8 cellular contexts compared by ENCODE assay signal in genomic region chr12:124609041-124609984, GRCh38. TPM values are rescaled to one million over a fixed set of nuclear protein-coding genes. Genes with fewer than 3 reads are reported as not detected.
DNase-seq lines count a peak whose midpoint lies in the region; ATAC-seq and TF ChIP-seq lines count a peak whose summit lies in the region.

No MANE protein-coding gene starts in this region.

- ATAC-seq in GM23338: peak; percentile 59
- peak; percentile 93 to 97 (median 96) for ATAC-seq in T-cell (replicated peaks in 1 of 4)

- 35% methylated on average over 31 of the region's 31 CpGs for WGBS in liver

- H2AFZ ChIP-seq in GM23338: no peak overlapping the region

- H3K27ac Mint-ChIP-seq in GM23338 (peak overlapping the region; percentile 54; the same call in 1 of the 2 replicates), T-cell (peak overlapping the region; percentile 19 to 51)

- peak overlapping the region; percentile 53 for H3K4me3 ChIP-seq in DOHH2 (ENCODE audit: low read length)
- no peak overlapping the region for H3K4me3 ChIP-seq in GM23338
- no peak overlapping the region for H3K4me3 ChIP-seq in adipocyte (ENCODE audit: low read length)
- H3K4me3 ChIP-seq in liver (ENCODE audit: low read depth in 1 of 3, low read length in 3 of 3): no peak overlapping the region

- H3K79me2 ChIP-seq in DOHH2 (ENCODE audit: control insufficient read depth, low read length) (no peaks in the 10 kb centered on the region), GM23338 (replicated peaks; ENCODE audit: insufficient read depth) (no peaks in the 10 kb centered on the region)

- DNase-seq in GM23338 (ENCODE audit: low spot score) (peak; percentile 57), MV-4-11 (lab: John Stamatoyannopoulos, UW) (peak; percentile 77), T-cell (peak; percentile 82 to 95 (median 90)), adipocyte (ENCODE audit: low read depth) (peak; percentile 8), ecto neural progenitor cell (ENCODE audit: low spot score) (no peak)
- peak; percentile 55 to 75 for DNase-seq in stimulated activated CD8-positive, alpha-beta memory T cell treated with anti-CD3 and anti-CD28 coated beads, Interleukin-2, amount 100 ng/mL, for 1 hour (ENCODE audit: low read depth in 2 of 2)

- peaks cover 88% of the 10 kb centered on the region for H3K27me3 ChIP-seq in DOHH2 (ENCODE audit: control insufficient read depth, low read length)
- H3K27me3 ChIP-seq in GM23338 (ENCODE audit: insufficient read depth): no peaks in the 10 kb centered on the region
- peaks cover 10% of the 10 kb centered on the region for H3K27me3 ChIP-seq in adipocyte (replicated peaks; ENCODE audit: control insufficient read depth, insufficient read depth, low read length)
- no peaks in the 10 kb centered on the region for H3K27me3 ChIP-seq in liver (ENCODE audit: control insufficient read depth in 4 of 4, insufficient read depth in 4 of 4, low read length in 3 of 4)

- H3K4me2 ChIP-seq in DOHH2 (ENCODE audit: low read length) (peak overlapping the region; percentile 72), GM23338 (0 out of 2 replicates have a peak overlapping the region, but pooled peaks have one; percentile 48)

- TF ChIP-seq CTCF in DOHH2 (IDR thresholded peaks at IDR 0.05; ENCODE audit: low read depth, low read length, poor library complexity, severe bottlenecking) (no peak), GM23338 (conservative IDR thresholded peaks at IDR 0.05; ENCODE audit: low read depth in 2 of 2) (no peak), liver (IDR thresholded peaks at IDR 0.05; ENCODE audit: low read depth, low read length, missing input control) (no peak)

- H3K9ac ChIP-seq in adipocyte (ENCODE audit: low read length): no peak overlapping the region
- no peak overlapping the region for H3K9ac ChIP-seq in liver (ENCODE audit: low read depth in 1 of 2, low read length in 2 of 2)

- TF ChIP-seq RAD21 in liver (IDR thresholded peaks at IDR 0.05): peak in 1 of 2 donors; percentile 43

- H3K9me3 Mint-ChIP-seq in GM23338 (peaks cover 7% of the 10 kb centered on the region; the same call in 1 of the 3 replicates), T-cell (no peaks in the 10 kb centered on the region)

- H3K36me3 ChIP-seq in DOHH2 (ENCODE audit: control insufficient read depth, low read length): no peaks in the 10 kb centered on the region
- H3K36me3 ChIP-seq in GM23338 (ENCODE audit: insufficient read depth): no peaks in the 10 kb centered on the region
- H3K36me3 ChIP-seq in adipocyte (ENCODE audit: control insufficient read depth, insufficient read depth, low read length, severe bottlenecking): no peaks in the 10 kb centered on the region
- no peaks in the 10 kb centered on the region for H3K36me3 ChIP-seq in liver (ENCODE audit: control insufficient read depth in 4 of 4, insufficient read depth in 3 of 4, low read depth in 1 of 4, low read length in 3 of 4)

- H3K4me1 ChIP-seq in DOHH2 (ENCODE audit: control insufficient read depth, low read length) (peaks cover 28% of the 10 kb centered on the region), GM23338 (ENCODE audit: insufficient read depth) (peaks cover 4% of the 10 kb centered on the region), adipocyte (ENCODE audit: control insufficient read depth, insufficient read depth, low read length) (peaks cover 4% of the 10 kb centered on the region), liver (ENCODE audit: control insufficient read depth in 4 of 4, insufficient read depth in 4 of 4, low read length in 3 of 4) (peaks cover 0 to 10% (median 8%) of the 10 kb centered on the region in 4 donors)

- H3K4me3 Mint-ChIP-seq in GM23338: no peak overlapping the region
- peak overlapping the region; percentile 54 to 86 (median 69) for H3K4me3 Mint-ChIP-seq in T-cell

- H3K27ac ChIP-seq in DOHH2 (ENCODE audit: low read depth, low read length) (peak overlapping the region; percentile 45), GM23338 (ENCODE audit: low read depth) (no peak overlapping the region), liver (ENCODE audit: low read depth in 1 of 2, low read length in 2 of 2) (no peak overlapping the region)

- CTCF ChIA-PET in T-cell (lab: Charles Lee): interaction anchor here (0.6 kb wide), 2 partner anchors 161 to 237 kb away, joined by 3 to 6 read pairs; no protein-coding TSS in a partner anchor

- peaks cover 10% of the 10 kb centered on the region for H4K20me1 ChIP-seq in DOHH2 (ENCODE audit: control insufficient read depth, insufficient read depth, low read depth, low read length)
- no peaks in the 10 kb centered on the region for H4K20me1 ChIP-seq in GM23338 (replicated peaks; ENCODE audit: insufficient read depth)

- H3K4me1 Mint-ChIP-seq in GM23338: peaks cover 20% of the 10 kb centered on the region
- peaks cover 33 to 44% (median 39%) of the 10 kb centered on the region in 3 donors for H3K4me1 Mint-ChIP-seq in T-cell

- no peaks in the 10 kb centered on the region for H3K36me3 Mint-ChIP-seq in GM23338 (ENCODE audit: low read depth)
- peaks cover 2% of the 10 kb centered on the region for H3K36me3 Mint-ChIP-seq in T-cell

- no peaks in the 10 kb centered on the region for H3K9me3 ChIP-seq in DOHH2 (ENCODE audit: control insufficient read depth, insufficient read depth, low read length)
- H3K9me3 ChIP-seq in adipocyte (ENCODE audit: control insufficient read depth, low read length): peaks cover 3% of the 10 kb centered on the region
- H3K9me3 ChIP-seq in liver (ENCODE audit: control insufficient read depth in 4 of 4, low read length in 3 of 4): no peaks in the 10 kb centered on the region

- H3K9me2 ChIP-seq in DOHH2 (replicated peaks; ENCODE audit: control insufficient read depth, low read length) (no peaks in the 10 kb centered on the region), GM23338 (ENCODE audit: insufficient read depth) (no peaks in the 10 kb centered on the region)

- POLR2A ChIA-PET in T-cell (lab: Charles Lee): interaction anchor here in 1 of 2 donors (0.6 kb wide), 1 partner anchor 311 kb away, joined by 4 read pairs; no protein-coding TSS in a partner anchor

- H3F3A ChIP-seq in DOHH2 (ENCODE audit: control insufficient read depth, insufficient read depth) (peaks cover 7% of the 10 kb centered on the region), GM23338 (replicated peaks; ENCODE audit: low read depth) (no peaks in the 10 kb centered on the region)

- H3K27me3 Mint-ChIP-seq in GM23338 (ENCODE audit: insufficient read depth, low read depth, poor library complexity) (peaks cover 9% of the 10 kb centered on the region), T-cell (no peaks in the 10 kb centered on the region)

TF ChIP-seq in GM23338, 12 proteins besides CTCF, POLR2A, EP300 and RAD21 (continues in another document):
- no peak for TF ChIP-seq EZH2 (IDR thresholded peaks at IDR 0.05; ENCODE audit: low read depth, unreplicated experiment)
- no peak for TF ChIP-seq POLR2AphosphoS5 (IDR thresholded peaks at IDR 0.05; ENCODE audit: low read depth)
- TF ChIP-seq ZNF331 (CRISPR knock-in tag; IDR thresholded peaks at IDR 0.05; ENCODE audit: low read depth): no peak
- TF ChIP-seq CREB1 (CRISPR knock-in tag; IDR thresholded peaks at IDR 0.05; ENCODE audit: low read depth): no peak
- TF ChIP-seq ZNF114 (CRISPR knock-in tag; IDR thresholded peaks at IDR 0.05): no peak
- no peak for TF ChIP-seq STAT1 (IDR thresholded peaks at IDR 0.05; ENCODE audit: unreplicated experiment)

TF ChIP-seq in liver, 16 proteins besides CTCF, POLR2A, EP300 and RAD21:
- TF ChIP-seq RXRA (IDR thresholded peaks at IDR 0.05): peak in 1 of 2 donors; percentile 12
- peak; percentile 40 for TF ChIP-seq NR2F2 (IDR thresholded peaks at IDR 0.05)
- TF ChIP-seq HNF4G (IDR thresholded peaks at IDR 0.05): no peak
- peak; percentile 50 for TF ChIP-seq SP1 (IDR thresholded peaks at IDR 0.05)

RNA-seq across cellular contexts. Expression of gene NCOR2, which starts 41.9 kb away (rescaled TPM):
- 180 and 190 TPM in 2 replicates for total RNA-seq in GM23338 (2014; rRNA removed; shearing (Covaris generic))
- polyA plus RNA-seq in GM23338 (2016; fragmentation: Nextera tagmentation; extraction: Ambion mirVana) (69.6 and 76.5 TPM in 2 replicates), liver (10 to 100 TPM in 1 of 2 donors, 1 to 10 TPM in 1; 7.9 to 19.5 TPM)
- total RNA-seq in T-cell (100 to 1,000 TPM; 108 to 140 (median 127) TPM), liver (10 to 100 TPM; 16.8 to 31.6 TPM)
